8 cellular contexts compared by ENCODE assay signal in the genomic region with DNA sequence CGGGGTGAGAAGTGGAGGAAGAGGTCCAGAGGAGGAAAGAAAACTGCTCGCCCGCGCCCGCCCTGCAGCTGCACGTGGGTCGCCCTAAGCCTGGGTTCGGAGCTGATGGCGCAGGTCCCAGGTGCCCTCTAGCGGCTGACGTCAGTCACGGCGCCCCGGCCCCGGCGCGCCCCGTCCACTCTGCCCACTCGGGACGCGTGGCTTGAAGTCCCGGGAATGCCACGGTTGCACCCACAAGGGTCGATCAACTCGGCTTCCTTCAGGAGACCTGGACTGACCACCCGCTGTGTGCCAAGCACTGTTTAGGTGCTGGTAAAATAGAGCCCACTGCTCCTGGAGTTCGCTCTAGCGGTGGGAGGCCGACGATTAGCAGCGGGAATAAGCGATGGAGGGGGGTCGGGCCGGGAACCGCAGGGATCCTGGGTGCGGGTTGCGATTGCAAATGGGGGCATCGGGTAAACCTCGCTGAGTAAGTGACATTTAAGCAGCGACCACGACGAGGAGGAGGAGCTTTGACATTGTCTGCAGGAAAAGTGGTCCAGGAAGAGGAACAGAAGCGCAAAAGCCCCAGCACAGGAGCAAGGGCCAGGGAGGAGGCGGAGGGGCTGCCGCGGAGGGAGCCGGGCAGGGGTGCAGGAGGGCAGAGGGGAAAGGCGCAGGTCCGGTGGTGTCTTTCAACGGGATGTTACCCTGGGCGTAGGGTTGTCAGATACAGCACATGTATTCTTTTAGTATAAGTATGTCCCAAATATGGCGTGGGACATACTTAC. TPM values are rescaled to one million over a fixed set of nuclear protein-coding genes. Genes with fewer than 3 reads are reported as not detected.
A peak's percentile ranks its signal among the peaks of the same experiment; 100 is the strongest.
DNase-seq lines count a peak whose midpoint lies in the region; ATAC-seq and TF ChIP-seq lines count a peak whose summit lies in the region.

No MANE protein-coding gene starts in this region.

- H3K4me1 ChIP-seq in GM23248 (ENCODE audit: insufficient read depth), result peaks cover 31% of the 10 kb centered on the region
- H3K4me1 ChIP-seq in Loucy (ENCODE audit: insufficient read depth, low read length, poor library complexity, severe bottlenecking), result peaks cover 22% of the 10 kb centered on the region
- H3K4me1 ChIP-seq in cardiac muscle cell (ENCODE audit: low read depth), result peaks cover 8% of the 10 kb centered on the region
- peaks cover 16% of the 10 kb centered on the region for H3K4me1 ChIP-seq in parathyroid adenoma
- H3K4me1 ChIP-seq in thyroid gland, result peaks cover 16 to 29% of the 10 kb centered on the region in 2 donors

- intact Hi-C loops in thyroid gland (cut with DNase I), result loop anchor here (2.0 to 10.0 kb wide), 2 partner anchors 80 to 270 kb away; no protein-coding TSS in a partner anchor

- peak overlapping the region; percentile 61 for H3K9ac ChIP-seq in GM23248
- H3K9ac ChIP-seq in Loucy (ENCODE audit: low read depth, low read length, poor library complexity, severe bottlenecking), result peak overlapping the region; percentile 71
- no peak overlapping the region for H3K9ac ChIP-seq in parathyroid adenoma

- peak overlapping the region; percentile 75 for H3K4me2 ChIP-seq in GM23248 (ENCODE audit: unreplicated experiment)
- H3K4me2 ChIP-seq in Loucy (ENCODE audit: low read depth, low read length, poor library complexity, severe bottlenecking), result peak overlapping the region; percentile 69
- peak overlapping the region; percentile 73 for H3K4me2 ChIP-seq in parathyroid adenoma (ENCODE audit: low read length)

- in situ Hi-C loops in GM23248 (cut with MboI), result loop anchor here (5.0 to 25.0 kb wide), 2 partner anchors 77 to 352 kb away; a partner anchor contains a TSS

- no peaks in the 10 kb centered on the region for H3K9me2 ChIP-seq in GM23248 (ENCODE audit: insufficient read depth)
- H3K9me2 ChIP-seq in Loucy (replicated peaks; ENCODE audit: low read depth, low read length), result no peaks in the 10 kb centered on the region

- no peaks in the 10 kb centered on the region for H3K27me3 ChIP-seq in GM23248 (replicated peaks; ENCODE audit: insufficient read depth)
- H3K27me3 ChIP-seq in Loucy (ENCODE audit: insufficient read depth, low read length, poor library complexity, severe bottlenecking), result no peaks in the 10 kb centered on the region
- H3K27me3 ChIP-seq in cardiac muscle cell, result no peaks in the 10 kb centered on the region
- H3K27me3 ChIP-seq in parathyroid adenoma (ENCODE audit: control insufficient read depth, insufficient read depth, low read length), result no peaks in the 10 kb centered on the region
- no peaks in the 10 kb centered on the region for H3K27me3 ChIP-seq in thyroid gland

- peak overlapping the region; percentile 49 for H3K27ac ChIP-seq in GM23248
- no peak overlapping the region for H3K27ac ChIP-seq in cardiac muscle cell
- no peak overlapping the region for H3K27ac ChIP-seq in parathyroid adenoma
- H3K27ac ChIP-seq in thyroid gland, result no peak overlapping the region

- H4K20me1 ChIP-seq in GM23248 (ENCODE audit: insufficient read depth), result no peaks in the 10 kb centered on the region
- H4K20me1 ChIP-seq in Loucy (ENCODE audit: insufficient read depth, low read length, poor library complexity, severe bottlenecking), result no peaks in the 10 kb centered on the region

- H2AFZ ChIP-seq in GM23248 (peak overlapping the region; percentile 78), Loucy (ENCODE audit: low read length) (peak overlapping the region; percentile 95), parathyroid adenoma (peak overlapping the region; percentile 74)

- no peaks in the 10 kb centered on the region for H3K9me3 ChIP-seq in GM23248 (ENCODE audit: low read depth)
- no peaks in the 10 kb centered on the region for H3K9me3 ChIP-seq in Loucy (ENCODE audit: insufficient read depth, low read depth, low read length)
- no peaks in the 10 kb centered on the region for H3K9me3 ChIP-seq in cardiac muscle cell (ENCODE audit: low read depth)
- H3K9me3 ChIP-seq in parathyroid adenoma (ENCODE audit: control insufficient read depth, low read length), result no peaks in the 10 kb centered on the region
- no peaks in the 10 kb centered on the region for H3K9me3 ChIP-seq in thyroid gland

- TF ChIP-seq CTCF in Loucy (conservative IDR thresholded peaks at IDR 0.05; ENCODE audit: low read length) (peak; percentile 90), cardiac muscle cell (IDR thresholded peaks at IDR 0.05; ENCODE audit: low read depth, low read length) (peak; percentile 83), parathyroid adenoma (IDR thresholded peaks at IDR 0.05) (peak; percentile 94), thyroid gland (IDR thresholded peaks at IDR 0.05) (peak; percentile 87 to 98 (median 91))

- H3K27ac Mint-ChIP-seq in activated naive CD4-positive, alpha-beta T cell treated with anti-CD3 and anti-CD28 coated beads, Interleukin-2, amount 50 U/mL, for 72 hours, result peak overlapping the region in 1 of 2 donors; percentile 83

- no peaks in the 10 kb centered on the region for H3K9me3 Mint-ChIP-seq in activated naive CD4-positive, alpha-beta T cell treated with anti-CD3 and anti-CD28 coated beads, Interleukin-2, amount 50 U/mL, for 72 hours

- no peak for TF ChIP-seq POLR2A in thyroid gland (IDR thresholded peaks at IDR 0.05)

- peak; percentile 65 to 67 for ATAC-seq in activated naive CD4-positive, alpha-beta T cell treated with anti-CD3 and anti-CD28 coated beads, Interleukin-2, amount 50 U/mL, for 72 hours

- H3K36me3 Mint-ChIP-seq in activated naive CD4-positive, alpha-beta T cell treated with anti-CD3 and anti-CD28 coated beads, Interleukin-2, amount 50 U/mL, for 72 hours, result peaks cover 0 to 5% of the 10 kb centered on the region in 2 donors

- WGBS in GM23248 (ENCODE audit: low coverage in 1 of 2, low lambda C conversion rate in 2 of 2, missing lambda C conversion rate in 2 of 2), 2 experiments, result 7% methylated on average over 42 to 50 of the region's 52 CpGs
- WGBS in thyroid gland, 2 donors, result 10 to 12% methylated on average over 32 to 48 of the region's 52 CpGs

- H3K4me3 ChIP-seq in GM23248 (peak overlapping the region; percentile 63), Loucy (ENCODE audit: low read length, poor library complexity, severe bottlenecking) (peak overlapping the region; percentile 79), cardiac muscle cell (peak overlapping the region; percentile 33), parathyroid adenoma (ENCODE audit: low read depth, low read length) (peak overlapping the region; percentile 49), thyroid gland (replicated peaks in 1 of 3) (peak overlapping the region in 2 of 3 donors; percentile 26 to 38)

- H3K36me3 ChIP-seq in GM23248 (ENCODE audit: low read depth) (no peaks in the 10 kb centered on the region), Loucy (ENCODE audit: insufficient read depth, low read length) (no peaks in the 10 kb centered on the region), cardiac muscle cell (no peaks in the 10 kb centered on the region), parathyroid adenoma (ENCODE audit: control insufficient read depth, insufficient read depth, low read length) (no peaks in the 10 kb centered on the region), thyroid gland (no peaks in the 10 kb centered on the region)

- H3F3A ChIP-seq in GM23248 (ENCODE audit: insufficient read depth), result peaks cover 21% of the 10 kb centered on the region
- H3F3A ChIP-seq in Loucy (ENCODE audit: low read depth), result no peaks in the 10 kb centered on the region

- H3K79me2 ChIP-seq in GM23248 (ENCODE audit: insufficient read depth) (no peaks in the 10 kb centered on the region; the same call in 1 of the 2 replicates), Loucy (ENCODE audit: insufficient read depth, low read length) (0 out of 2 replicates have a peak, but pooled peaks cover 4% of the 10 kb centered on the region), parathyroid adenoma (no peaks in the 10 kb centered on the region)

- DNase-seq in EH (ENCODE audit: low read depth) (peak; percentile 84), GM23248 (peak; percentile 94), SK-N-DZ (ENCODE audit: low spot score) (peak; percentile 66), cardiac muscle cell (ENCODE audit: low read depth in 1 of 2, low spot score in 1 of 2) (peak; percentile 88 to 89), thyroid gland (peak; percentile 84 to 86)
- peak; percentile 83 to 85 for DNase-seq in activated naive CD4-positive, alpha-beta T cell treated with anti-CD3 and anti-CD28 coated beads, Interleukin-2, amount 50 U/mL, for 72 hours (ENCODE audit: low spot score in 2 of 2)

RNA-seq across cellular contexts. Expression of a gene that starts 5.1 kb away (rescaled TPM):
- 6.7 and 8.4 TPM in 2 replicates for total RNA-seq in GM23248 (2014; rRNA removed; shearing (Covaris generic))
- polyA plus RNA-seq in GM23248 (2016; fragmentation: Nextera tagmentation; extraction: Ambion mirVana), result 3.5 and 4.2 TPM in 2 replicates
- polyA plus RNA-seq in SK-N-DZ (2014; cell fraction: cytosol; rRNA removed), result 6.7 and 9.4 TPM in 2 replicates
- 13.2 and 14.4 TPM in 2 replicates for polyA plus RNA-seq in SK-N-DZ (2014; cell fraction: nucleus; rRNA removed)
- 10 to 100 TPM in 1 of 2 donors, 1 to 10 TPM in 1; 6.3 to 19.8 TPM for total RNA-seq in activated naive CD4-positive, alpha-beta T cell treated with anti-CD3 and anti-CD28 coated beads, Interleukin-2, amount 50 U/mL, for 72 hours
- 15.6 and 16.9 TPM in 2 replicates for total RNA-seq in cardiac muscle cell
- polyA plus RNA-seq in cardiac muscle cell, result 16.1 TPM in 2 replicates
- 10 to 100 TPM in 3 of 4 donors, 1 to 10 TPM in 1; 9.1 to 14.2 (median 12.9) TPM for total RNA-seq in thyroid gland

RNA-seq across cellular contexts. Expression of a gene that starts 9.5 kb away (rescaled TPM):
- 34.9 and 43.4 TPM in 2 replicates for total RNA-seq in GM23248 (2014; rRNA removed; shearing (Covaris generic))
- polyA plus RNA-seq in GM23248 (2016; fragmentation: Nextera tagmentation; extraction: Ambion mirVana) (65.8 and 67.9 TPM in 2 replicates), cardiac muscle cell (19.2 and 28.1 TPM in 2 replicates)
- 3.5 and 3.7 TPM in 2 replicates for polyA plus RNA-seq in SK-N-DZ (2014; cell fraction: cytosol; rRNA removed)
- 11.7 and 14.2 TPM in 2 replicates for polyA plus RNA-seq in SK-N-DZ (2014; cell fraction: nucleus; rRNA removed)
- 1 to 10 TPM; 4.4 to 9.1 TPM for total RNA-seq in activated naive CD4-positive, alpha-beta T cell treated with anti-CD3 and anti-CD28 coated beads, Interleukin-2, amount 50 U/mL, for 72 hours
- total RNA-seq in cardiac muscle cell (29.7 and 31.7 TPM in 2 replicates), thyroid gland (10 to 100 TPM; 38.6 to 57.7 (median 45.2) TPM)

RNA-seq across cellular contexts. Expression of a gene that starts 48.3 kb away (rescaled TPM):
- 45.7 and 52.1 TPM in 2 replicates for total RNA-seq in GM23248 (2014; rRNA removed; shearing (Covaris generic))
- polyA plus RNA-seq in GM23248 (2016; fragmentation: Nextera tagmentation; extraction: Ambion mirVana), result 60.3 and 60.5 TPM in 2 replicates
- 19.7 and 26.2 TPM in 2 replicates for polyA plus RNA-seq in SK-N-DZ (2014; cell fraction: cytosol; rRNA removed)
- 6.4 and 9.7 TPM in 2 replicates for polyA plus RNA-seq in SK-N-DZ (2014; cell fraction: nucleus; rRNA removed)
- total RNA-seq in activated naive CD4-positive, alpha-beta T cell treated with anti-CD3 and anti-CD28 coated beads, Interleukin-2, amount 50 U/mL, for 72 hours, result 10 to 100 TPM; 42.6 to 42.8 TPM
- total RNA-seq in cardiac muscle cell, result 46.0 and 49.1 TPM in 2 replicates
- polyA plus RNA-seq in cardiac muscle cell, result 45.4 and 53.9 TPM in 2 replicates
- 10 to 100 TPM; 31.9 to 43.3 (median 39.7) TPM for total RNA-seq in thyroid gland

RNA-seq across cellular contexts. Expression of a gene that starts 48.3 kb away (rescaled TPM):
- total RNA-seq in GM23248 (2014; rRNA removed; shearing (Covaris generic)), result 10.1 and 15.8 TPM in 2 replicates
- polyA plus RNA-seq in GM23248 (2016; fragmentation: Nextera tagmentation; extraction: Ambion mirVana), result 9.1 and 11.4 TPM in 2 replicates
- 1.8 and 5.3 TPM in 2 replicates for polyA plus RNA-seq in SK-N-DZ (2014; cell fraction: cytosol; rRNA removed)
- 0.99 and 5.3 TPM in 2 replicates for polyA plus RNA-seq in SK-N-DZ (2014; cell fraction: nucleus; rRNA removed)
- 1 to 10 TPM; 1.4 to 8.4 TPM for total RNA-seq in activated naive CD4-positive, alpha-beta T cell treated with anti-CD3 and anti-CD28 coated beads, Interleukin-2, amount 50 U/mL, for 72 hours
- total RNA-seq in cardiac muscle cell, result 37.4 and 53.6 TPM in 2 replicates
- polyA plus RNA-seq in cardiac muscle cell, result 9.2 and 15.9 TPM in 2 replicates
- total RNA-seq in thyroid gland, result 10 to 100 TPM; 11.8 to 23.8 (median 19.0) TPM
